ENCODE assay signal across 8 cellular contexts in the genomic region with DNA sequence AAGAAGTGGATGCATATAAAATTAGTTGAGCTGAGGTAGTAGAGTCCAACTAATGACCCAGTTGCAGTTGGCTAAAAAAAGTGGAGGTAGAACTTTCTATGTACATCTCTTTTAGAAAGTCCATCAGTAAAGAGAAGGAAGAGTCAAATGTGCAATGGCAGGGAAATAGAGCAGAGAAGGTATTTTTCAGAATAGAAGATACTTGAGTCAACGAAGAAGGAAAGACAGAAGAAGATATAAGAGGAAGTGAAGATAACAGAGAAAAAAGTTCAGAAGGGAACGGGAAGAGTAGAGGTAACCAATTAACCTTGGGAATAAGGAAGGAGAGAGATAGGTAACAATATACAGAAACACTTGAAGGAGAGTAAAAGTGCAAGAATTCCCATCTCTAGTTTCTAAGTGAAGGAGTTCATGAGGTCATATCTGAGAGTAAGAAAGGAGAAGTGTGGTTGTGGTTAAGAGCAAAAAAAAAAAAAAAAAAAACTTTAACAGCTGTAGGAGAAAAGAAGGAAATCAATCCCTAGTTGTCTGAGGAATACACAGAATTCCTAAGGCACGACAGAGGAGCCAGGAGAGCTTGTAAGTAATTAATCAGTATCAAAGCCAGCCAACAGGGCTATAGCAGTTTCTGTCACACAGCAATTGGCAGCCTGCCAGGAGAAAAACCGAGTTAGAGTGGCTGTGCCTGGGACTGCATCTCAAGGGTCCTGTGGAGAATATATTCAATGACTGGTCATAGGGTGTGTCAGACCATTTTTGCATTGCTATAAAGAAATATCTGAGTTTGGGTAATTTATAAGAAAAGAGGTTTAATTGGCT.
DNase-seq lines count a peak whose midpoint lies in the region; ATAC-seq and TF ChIP-seq lines count a peak whose summit lies in the region.

No MANE protein-coding gene starts in this region.

- peaks cover 10% of the 10 kb centered on the region for H3K27me3 Mint-ChIP-seq in activated T-helper 2 cell treated with anti-CD3 and anti-CD28 coated beads, Interferon-gamma antibody, Interleukin-2, Interleukin-4, amounts not matched to agents 10 μg/mL and 5 μg/mL and 100 μg/mL, durations not matched to agents 14 hours and 24 hours and 36 hours (ENCODE audit: low read depth)

- no peaks in the 10 kb centered on the region for H3K9me3 Mint-ChIP-seq in activated T-helper 2 cell treated with anti-CD3 and anti-CD28 coated beads, Interferon-gamma antibody, Interleukin-2, Interleukin-4, amounts not matched to agents 10 μg/mL and 5 μg/mL and 100 μg/mL, durations not matched to agents 14 hours and 24 hours and 36 hours

- no peak for ATAC-seq in left ventricle myocardium superior

- WGBS in suprapubic skin: 38% methylated on average over 4 of the region's 4 CpGs

- no peaks in the 10 kb centered on the region for H3K36me3 ChIP-seq in suprapubic skin

- no peak overlapping the region for H3K4me3 ChIP-seq in suprapubic skin

- no peak overlapping the region for H3K4me3 Mint-ChIP-seq in activated T-helper 2 cell treated with anti-CD3 and anti-CD28 coated beads, Interferon-gamma antibody, Interleukin-2, Interleukin-4, amounts not matched to agents 10 μg/mL and 5 μg/mL and 100 μg/mL, durations not matched to agents 14 hours and 24 hours and 36 hours (ENCODE audit: low read depth)

- H3K9me3 ChIP-seq in suprapubic skin: no peaks in the 10 kb centered on the region

- H3K4me1 ChIP-seq in suprapubic skin: peaks cover 27% of the 10 kb centered on the region

- peak; percentile 43 for DNase-seq in COLO668 (lab: John Stamatoyannopoulos, UW; ENCODE audit: unreplicated experiment)
- peak; percentile 13 for DNase-seq in HCEC 1CT
- DNase-seq in RPMI7951 (ENCODE audit: low read depth): peak; percentile 15
- peak; percentile 33 for DNase-seq in left ventricle myocardium superior
- DNase-seq in suprapubic skin (ENCODE audit: low spot score in 2 of 2): no peak
- DNase-seq in A172 (ENCODE audit: low spot score): no peak
- DNase-seq in NCI-H1105 treated with DMSO at 0.1 percent for 48 hours (lab: John Stamatoyannopoulos, UW): no peak
- no peak for DNase-seq in activated T-helper 2 cell treated with anti-CD3 and anti-CD28 coated beads, Interferon-gamma antibody, Interleukin-2, Interleukin-4, amounts not matched to agents 10 μg/mL and 5 μg/mL and 100 μg/mL, durations not matched to agents 14 hours and 24 hours and 36 hours (ENCODE audit: low spot score)

- H3K27ac Mint-ChIP-seq in activated T-helper 2 cell treated with anti-CD3 and anti-CD28 coated beads, Interferon-gamma antibody, Interleukin-2, Interleukin-4, amounts not matched to agents 10 μg/mL and 5 μg/mL and 100 μg/mL, durations not matched to agents 14 hours and 24 hours and 36 hours: no peak overlapping the region

- no peak for TF ChIP-seq CTCF in suprapubic skin (IDR thresholded peaks at IDR 0.05)

- no peak for TF ChIP-seq EP300 in suprapubic skin (IDR thresholded peaks at IDR 0.05)

- H3K4me1 Mint-ChIP-seq in activated T-helper 2 cell treated with anti-CD3 and anti-CD28 coated beads, Interferon-gamma antibody, Interleukin-2, Interleukin-4, amounts not matched to agents 10 μg/mL and 5 μg/mL and 100 μg/mL, durations not matched to agents 14 hours and 24 hours and 36 hours (ENCODE audit: low read depth): no peaks in the 10 kb centered on the region

- no peak overlapping the region for H3K27ac ChIP-seq in suprapubic skin

- TF ChIP-seq POLR2A in suprapubic skin (IDR thresholded peaks at IDR 0.05): no peak

- intact Hi-C loops in left ventricle myocardium superior (cut with micrococcal nuclease): loop anchor here (5.0 kb wide), 1 partner anchor 168 kb away; no protein-coding TSS in a partner anchor
- intact Hi-C loops in activated T-helper 2 cell treated with anti-CD3 and anti-CD28 coated beads, Interferon-gamma antibody, Interleukin-2, Interleukin-4, amounts not matched to agents 10 μg/mL and 5 μg/mL and 100 μg/mL, durations not matched to agents 14 hours and 24 hours and 36 hours (cut with micrococcal nuclease): no loop called here

- no peaks in the 10 kb centered on the region for H3K27me3 ChIP-seq in suprapubic skin

- H3K36me3 Mint-ChIP-seq in activated T-helper 2 cell treated with anti-CD3 and anti-CD28 coated beads, Interferon-gamma antibody, Interleukin-2, Interleukin-4, amounts not matched to agents 10 μg/mL and 5 μg/mL and 100 μg/mL, durations not matched to agents 14 hours and 24 hours and 36 hours (ENCODE audit: low read depth): no peaks in the 10 kb centered on the region

Comparison
In these comparisons a context has a peak if more than half of its experiments do, and no peak if none do; other contexts are left out.
1. DNase-seq: peak in COLO668 (single experiment), HCEC 1CT (single experiment), RPMI7951 (single experiment) and left ventricle myocardium superior (single experiment); none in suprapubic skin (0 of 2), A172 (single experiment), NCI-H1105 treated with DMSO at 0.1 percent for 48 hours (single experiment) and activated T-helper 2 cell treated with anti-CD3 and anti-CD28 coated beads, Interferon-gamma antibody, Interleukin-2, Interleukin-4, amounts not matched to agents 10 μg/mL and 5 μg/mL and 100 μg/mL, durations not matched to agents 14 hours and 24 hours and 36 hours (single experiment).